ENCODE assay signal across 1 cellular context in genomic region chr9:133888048-133888778, GRCh38.
TF ChIP-seq lines count a peak whose summit lies in the region.

No MANE protein-coding gene starts in this region.

TF ChIP-seq in HepG2, 621 proteins besides CTCF, POLR2A, EP300 and RAD21 (continued from another document and continues in another):
- TF ChIP-seq REST (IDR thresholded peaks at IDR 0.05; ENCODE audit: borderline replicate concordance in 1 of 2, low read depth in 1 of 2, low read length in 2 of 2) (no peak), ZNF770 (CRISPR knock-in tag; IDR thresholded peaks at IDR 0.05) (0 out of 2 replicates have a peak, but pooled peaks have one; percentile 17), FOSL2 (CRISPR knock-in tag; IDR thresholded peaks at IDR 0.05) (peak; percentile 30), ZNF530 (CRISPR knock-in tag; IDR thresholded peaks at IDR 0.05; ENCODE audit: low read depth) (no peak), FOXP1 (IDR thresholded peaks at IDR 0.05) (no peak), FOXP1 (CRISPR knock-in tag; IDR thresholded peaks at IDR 0.05) (peak; percentile 72), ZHX2 (IDR thresholded peaks at IDR 0.05; ENCODE audit: low read depth) (no peak; the same call in 1 of the 2 replicates), ZHX2 (CRISPR knock-in tag; IDR thresholded peaks at IDR 0.05; ENCODE audit: borderline replicate concordance) (no peak), RAD51 (IDR thresholded peaks at IDR 0.05; ENCODE audit: borderline replicate concordance) (no peak), NFIB (CRISPR knock-in tag; IDR thresholded peaks at IDR 0.05; ENCODE audit: borderline replicate concordance) (no peak), ZNF710 (CRISPR knock-in tag; IDR thresholded peaks at IDR 0.05; ENCODE audit: borderline replicate concordance) (peak; percentile 54; the same call in 1 of the 2 replicates), KLF6 (CRISPR knock-in tag; IDR thresholded peaks at IDR 0.05) (no peak; the same call in 1 of the 2 replicates), ZNF792 (CRISPR knock-in tag; IDR thresholded peaks at IDR 0.05) (no peak), HMG20B (CRISPR knock-in tag; conservative IDR thresholded peaks at IDR 0.05) (no peak), JUNB (CRISPR knock-in tag; IDR thresholded peaks at IDR 0.05; ENCODE audit: borderline replicate concordance) (no peak), JUND (CRISPR knock-in tag; IDR thresholded peaks at IDR 0.05) (no peak), LCORL (IDR thresholded peaks at IDR 0.05) (no peak), LCORL (CRISPR knock-in tag; IDR thresholded peaks at IDR 0.05) (peak; percentile 94), ZNF12 (CRISPR knock-in tag; IDR thresholded peaks at IDR 0.05) (0 out of 2 replicates have a peak, but pooled peaks have one; percentile 30), MXD4 (CRISPR knock-in tag; IDR thresholded peaks at IDR 0.05) (0 out of 2 replicates have a peak, but pooled peaks have one; percentile 46), ZSCAN31 (CRISPR knock-in tag; IDR thresholded peaks at IDR 0.05; ENCODE audit: low read depth) (no peak), RXRA (CRISPR knock-in tag; IDR thresholded peaks at IDR 0.05) (peak; percentile 83), CERS6 (CRISPR knock-in tag; IDR thresholded peaks at IDR 0.05) (no peak), GABPB1 (CRISPR knock-in tag; IDR thresholded peaks at IDR 0.05) (no peak), KDM6A (CRISPR knock-in tag; IDR thresholded peaks at IDR 0.05; ENCODE audit: low read depth) (0 out of 2 replicates have a peak, but pooled peaks have one; percentile 17), ZNF781 (CRISPR knock-in tag; IDR thresholded peaks at IDR 0.05; ENCODE audit: borderline replicate concordance, not compliant biosample characterization) (peak; percentile 18), ZNF704 (CRISPR knock-in tag; IDR thresholded peaks at IDR 0.05; ENCODE audit: borderline replicate concordance) (peak; percentile 68; the same call in 1 of the 2 replicates), SOX6 (IDR thresholded peaks at IDR 0.05) (no peak), SOX6 (CRISPR knock-in tag; IDR thresholded peaks at IDR 0.05) (peak; percentile 93), ZNF619 (CRISPR knock-in tag; IDR thresholded peaks at IDR 0.05) (peak; percentile 64; the same call in 1 of the 2 replicates), SKI (IDR thresholded peaks at IDR 0.05; ENCODE audit: partially characterized antibody) (peak; percentile 84), NR1H2 (CRISPR knock-in tag; IDR thresholded peaks at IDR 0.05; ENCODE audit: borderline replicate concordance, low read depth) (no peak), ZNF350 (CRISPR knock-in tag; IDR thresholded peaks at IDR 0.05; ENCODE audit: borderline replicate concordance, low read depth) (peak; percentile 36; the same call in 1 of the 2 replicates), ZNF362 (CRISPR knock-in tag; IDR thresholded peaks at IDR 0.05; ENCODE audit: borderline replicate concordance) (no peak), ZNF441 (CRISPR knock-in tag; IDR thresholded peaks at IDR 0.05; ENCODE audit: borderline replicate concordance) (peak; percentile 53; the same call in 1 of the 2 replicates), ZNF747 (CRISPR knock-in tag; IDR thresholded peaks at IDR 0.05; ENCODE audit: borderline replicate concordance) (0 out of 2 replicates have a peak, but pooled peaks have one; percentile 66), IKZF5 (CRISPR knock-in tag; IDR thresholded peaks at IDR 0.05) (peak; percentile 76), HDAC2 (CRISPR knock-in tag; IDR thresholded peaks at IDR 0.05) (no peak; the same call in none of the 2 replicates), TIGD3 (CRISPR knock-in tag; IDR thresholded peaks at IDR 0.05; ENCODE audit: borderline replicate concordance) (no peak), ISL2 (CRISPR knock-in tag; IDR thresholded peaks at IDR 0.05) (peak; percentile 42; the same call in 1 of the 2 replicates)
